ENCODE assay signal across 1 cellular context in the genomic region with DNA sequence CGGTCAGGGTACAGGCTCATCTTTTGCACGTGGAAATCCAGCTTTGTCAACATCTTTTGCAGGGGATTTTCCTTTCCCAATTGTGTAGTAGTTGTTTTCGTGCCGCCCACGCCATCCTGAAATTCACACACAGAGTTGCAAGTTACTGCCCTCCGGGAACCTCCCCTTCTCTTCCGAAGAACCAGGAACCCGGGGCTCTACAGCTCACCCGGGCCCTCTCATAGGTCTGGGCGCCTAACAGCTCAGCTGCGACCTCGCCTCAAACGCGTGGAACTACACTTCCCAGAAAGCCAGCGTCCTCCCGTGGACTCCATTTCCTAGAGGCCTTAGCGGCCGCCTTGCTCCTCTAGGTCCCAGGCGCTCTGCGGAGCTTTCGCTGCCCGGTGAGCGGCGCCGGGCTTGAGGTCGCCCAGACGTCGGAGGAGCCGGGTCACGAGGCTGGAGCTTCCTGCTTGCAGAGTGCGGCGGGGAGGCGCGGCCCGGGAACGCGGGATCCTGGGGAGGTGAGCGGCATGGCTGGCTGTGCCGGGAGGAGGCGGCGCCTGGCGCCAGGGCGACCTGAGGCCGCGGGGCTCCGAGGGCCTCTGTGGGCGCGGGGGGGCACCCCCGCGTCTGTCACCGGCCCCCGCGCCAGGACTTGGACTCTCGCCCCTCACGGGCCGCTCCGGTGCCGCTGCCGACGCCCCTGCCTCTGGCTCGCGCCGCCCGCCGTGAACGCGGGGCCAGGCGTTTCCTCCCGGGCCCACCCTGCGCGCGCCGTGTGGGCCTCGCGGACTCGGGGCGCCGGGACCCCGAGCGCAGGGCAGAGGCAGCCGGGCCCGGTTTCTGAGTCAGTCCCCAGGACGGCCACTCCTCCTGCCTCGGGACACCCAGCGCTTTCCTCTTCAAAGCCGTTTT.
TF ChIP-seq lines count a peak whose summit lies in the region.

A gene (plus strand): TSS at position 329 of the 897 bp plus-strand sequence. CDS start 1,095 bp downstream, outside the sequence.

TF ChIP-seq in WTC11, 78 proteins besides CTCF, POLR2A, EP300 and RAD21 (continued from another document and continues in another):
- TF ChIP-seq TEAD1 (CRISPR knock-in tag; IDR thresholded peaks at IDR 0.05) (0 out of 2 replicates have a peak, but pooled peaks have one; percentile 29), ZNF121 (CRISPR knock-in tag; IDR thresholded peaks at IDR 0.05) (no peak), SMAD3 (CRISPR knock-in tag; IDR thresholded peaks at IDR 0.05; ENCODE audit: borderline replicate concordance) (0 out of 2 replicates have a peak, but pooled peaks have one; percentile 77), MXD4 (CRISPR knock-in tag; IDR thresholded peaks at IDR 0.05; ENCODE audit: borderline replicate concordance) (no peak), KAT7 (CRISPR knock-in tag; IDR thresholded peaks at IDR 0.05; ENCODE audit: borderline replicate concordance) (0 out of 2 replicates have a peak, but pooled peaks have one; percentile 42), MYBL2 (CRISPR knock-in tag; IDR thresholded peaks at IDR 0.05) (peak; percentile 91), CREM (CRISPR knock-in tag; IDR thresholded peaks at IDR 0.05) (no peak), JUN (CRISPR knock-in tag; IDR thresholded peaks at IDR 0.05) (no peak), FOXK1 (CRISPR knock-in tag; IDR thresholded peaks at IDR 0.05) (peak; percentile 71; the same call in 1 of the 2 replicates), NFE2L1 (CRISPR knock-in tag; IDR thresholded peaks at IDR 0.05) (peak; percentile 35; the same call in 1 of the 2 replicates), ZNF138 (CRISPR knock-in tag; conservative IDR thresholded peaks at IDR 0.05) (no peak), GABPB1 (CRISPR knock-in tag; IDR thresholded peaks at IDR 0.05) (peak; percentile 69), NR2C2 (CRISPR knock-in tag; IDR thresholded peaks at IDR 0.05) (no peak), ETV6 (CRISPR knock-in tag; IDR thresholded peaks at IDR 0.05) (peak; percentile 72; the same call in 1 of the 2 replicates), CREB1 (CRISPR knock-in tag; IDR thresholded peaks at IDR 0.05) (peak; percentile 52; the same call in 1 of the 2 replicates), FOXP1 (CRISPR knock-in tag; IDR thresholded peaks at IDR 0.05; ENCODE audit: borderline replicate concordance) (peak; percentile 92; the same call in 1 of the 2 replicates), ATF1 (CRISPR knock-in tag; IDR thresholded peaks at IDR 0.05) (no peak), ESRRA (CRISPR knock-in tag; IDR thresholded peaks at IDR 0.05; ENCODE audit: borderline replicate concordance) (0 out of 2 replicates have a peak, but pooled peaks have one; percentile 23), ZNF423 (CRISPR knock-in tag; IDR thresholded peaks at IDR 0.05) (no peak; the same call in 1 of the 2 replicates), RORB (CRISPR knock-in tag; IDR thresholded peaks at IDR 0.05) (no peak), ZNF263 (CRISPR knock-in tag; IDR thresholded peaks at IDR 0.05; ENCODE audit: low read depth) (no peak), SP1 (CRISPR knock-in tag; conservative IDR thresholded peaks at IDR 0.05) (peak; percentile 82)
- TF ChIP-seq, protein P1, sequence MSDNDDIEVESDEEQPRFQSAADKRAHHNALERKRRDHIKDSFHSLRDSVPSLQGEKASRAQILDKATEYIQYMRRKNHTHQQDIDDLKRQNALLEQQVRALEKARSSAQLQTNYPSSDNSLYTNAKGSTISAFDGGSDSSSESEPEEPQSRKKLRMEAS (CRISPR knock-in tag; IDR thresholded peaks at IDR 0.05): peak; percentile 88
- TF ChIP-seq, protein P2, sequence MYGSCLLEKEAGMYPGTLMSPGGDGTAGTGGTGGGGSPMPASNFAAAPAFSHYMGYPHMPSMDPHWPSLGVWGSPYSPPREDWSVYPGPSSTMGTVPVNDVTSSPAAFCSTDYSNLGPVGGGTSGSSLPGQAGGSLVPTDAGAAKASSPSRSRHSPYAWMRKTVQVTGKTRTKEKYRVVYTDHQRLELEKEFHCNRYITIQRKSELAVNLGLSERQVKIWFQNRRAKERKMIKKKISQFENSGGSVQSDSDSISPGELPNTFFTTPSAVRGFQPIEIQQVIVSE (CRISPR knock-in tag; IDR thresholded peaks at IDR 0.05; ENCODE audit: borderline replicate concordance): no peak
- TF ChIP-seq, protein P3, sequence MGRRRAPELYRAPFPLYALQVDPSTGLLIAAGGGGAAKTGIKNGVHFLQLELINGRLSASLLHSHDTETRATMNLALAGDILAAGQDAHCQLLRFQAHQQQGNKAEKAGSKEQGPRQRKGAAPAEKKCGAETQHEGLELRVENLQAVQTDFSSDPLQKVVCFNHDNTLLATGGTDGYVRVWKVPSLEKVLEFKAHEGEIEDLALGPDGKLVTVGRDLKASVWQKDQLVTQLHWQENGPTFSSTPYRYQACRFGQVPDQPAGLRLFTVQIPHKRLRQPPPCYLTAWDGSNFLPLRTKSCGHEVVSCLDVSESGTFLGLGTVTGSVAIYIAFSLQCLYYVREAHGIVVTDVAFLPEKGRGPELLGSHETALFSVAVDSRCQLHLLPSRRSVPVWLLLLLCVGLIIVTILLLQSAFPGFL (CRISPR knock-in tag; IDR thresholded peaks at IDR 0.05; ENCODE audit: borderline replicate concordance): no peak
- TF ChIP-seq, protein P4, sequence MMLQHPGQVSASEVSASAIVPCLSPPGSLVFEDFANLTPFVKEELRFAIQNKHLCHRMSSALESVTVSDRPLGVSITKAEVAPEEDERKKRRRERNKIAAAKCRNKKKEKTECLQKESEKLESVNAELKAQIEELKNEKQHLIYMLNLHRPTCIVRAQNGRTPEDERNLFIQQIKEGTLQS (CRISPR knock-in tag; conservative IDR thresholded peaks at IDR 0.05): no peak
- TF ChIP-seq, protein P5, sequence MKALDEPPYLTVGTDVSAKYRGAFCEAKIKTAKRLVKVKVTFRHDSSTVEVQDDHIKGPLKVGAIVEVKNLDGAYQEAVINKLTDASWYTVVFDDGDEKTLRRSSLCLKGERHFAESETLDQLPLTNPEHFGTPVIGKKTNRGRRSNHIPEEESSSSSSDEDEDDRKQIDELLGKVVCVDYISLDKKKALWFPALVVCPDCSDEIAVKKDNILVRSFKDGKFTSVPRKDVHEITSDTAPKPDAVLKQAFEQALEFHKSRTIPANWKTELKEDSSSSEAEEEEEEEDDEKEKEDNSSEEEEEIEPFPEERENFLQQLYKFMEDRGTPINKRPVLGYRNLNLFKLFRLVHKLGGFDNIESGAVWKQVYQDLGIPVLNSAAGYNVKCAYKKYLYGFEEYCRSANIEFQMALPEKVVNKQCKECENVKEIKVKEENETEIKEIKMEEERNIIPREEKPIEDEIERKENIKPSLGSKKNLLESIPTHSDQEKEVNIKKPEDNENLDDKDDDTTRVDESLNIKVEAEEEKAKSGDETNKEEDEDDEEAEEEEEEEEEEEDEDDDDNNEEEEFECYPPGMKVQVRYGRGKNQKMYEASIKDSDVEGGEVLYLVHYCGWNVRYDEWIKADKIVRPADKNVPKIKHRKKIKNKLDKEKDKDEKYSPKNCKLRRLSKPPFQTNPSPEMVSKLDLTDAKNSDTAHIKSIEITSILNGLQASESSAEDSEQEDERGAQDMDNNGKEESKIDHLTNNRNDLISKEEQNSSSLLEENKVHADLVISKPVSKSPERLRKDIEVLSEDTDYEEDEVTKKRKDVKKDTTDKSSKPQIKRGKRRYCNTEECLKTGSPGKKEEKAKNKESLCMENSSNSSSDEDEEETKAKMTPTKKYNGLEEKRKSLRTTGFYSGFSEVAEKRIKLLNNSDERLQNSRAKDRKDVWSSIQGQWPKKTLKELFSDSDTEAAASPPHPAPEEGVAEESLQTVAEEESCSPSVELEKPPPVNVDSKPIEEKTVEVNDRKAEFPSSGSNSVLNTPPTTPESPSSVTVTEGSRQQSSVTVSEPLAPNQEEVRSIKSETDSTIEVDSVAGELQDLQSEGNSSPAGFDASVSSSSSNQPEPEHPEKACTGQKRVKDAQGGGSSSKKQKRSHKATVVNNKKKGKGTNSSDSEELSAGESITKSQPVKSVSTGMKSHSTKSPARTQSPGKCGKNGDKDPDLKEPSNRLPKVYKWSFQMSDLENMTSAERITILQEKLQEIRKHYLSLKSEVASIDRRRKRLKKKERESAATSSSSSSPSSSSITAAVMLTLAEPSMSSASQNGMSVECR (CRISPR knock-in tag; IDR thresholded peaks at IDR 0.05; ENCODE audit: borderline replicate concordance): 0 out of 2 replicates have a peak, but pooled peaks have one; percentile 36
- TF ChIP-seq, protein P6, sequence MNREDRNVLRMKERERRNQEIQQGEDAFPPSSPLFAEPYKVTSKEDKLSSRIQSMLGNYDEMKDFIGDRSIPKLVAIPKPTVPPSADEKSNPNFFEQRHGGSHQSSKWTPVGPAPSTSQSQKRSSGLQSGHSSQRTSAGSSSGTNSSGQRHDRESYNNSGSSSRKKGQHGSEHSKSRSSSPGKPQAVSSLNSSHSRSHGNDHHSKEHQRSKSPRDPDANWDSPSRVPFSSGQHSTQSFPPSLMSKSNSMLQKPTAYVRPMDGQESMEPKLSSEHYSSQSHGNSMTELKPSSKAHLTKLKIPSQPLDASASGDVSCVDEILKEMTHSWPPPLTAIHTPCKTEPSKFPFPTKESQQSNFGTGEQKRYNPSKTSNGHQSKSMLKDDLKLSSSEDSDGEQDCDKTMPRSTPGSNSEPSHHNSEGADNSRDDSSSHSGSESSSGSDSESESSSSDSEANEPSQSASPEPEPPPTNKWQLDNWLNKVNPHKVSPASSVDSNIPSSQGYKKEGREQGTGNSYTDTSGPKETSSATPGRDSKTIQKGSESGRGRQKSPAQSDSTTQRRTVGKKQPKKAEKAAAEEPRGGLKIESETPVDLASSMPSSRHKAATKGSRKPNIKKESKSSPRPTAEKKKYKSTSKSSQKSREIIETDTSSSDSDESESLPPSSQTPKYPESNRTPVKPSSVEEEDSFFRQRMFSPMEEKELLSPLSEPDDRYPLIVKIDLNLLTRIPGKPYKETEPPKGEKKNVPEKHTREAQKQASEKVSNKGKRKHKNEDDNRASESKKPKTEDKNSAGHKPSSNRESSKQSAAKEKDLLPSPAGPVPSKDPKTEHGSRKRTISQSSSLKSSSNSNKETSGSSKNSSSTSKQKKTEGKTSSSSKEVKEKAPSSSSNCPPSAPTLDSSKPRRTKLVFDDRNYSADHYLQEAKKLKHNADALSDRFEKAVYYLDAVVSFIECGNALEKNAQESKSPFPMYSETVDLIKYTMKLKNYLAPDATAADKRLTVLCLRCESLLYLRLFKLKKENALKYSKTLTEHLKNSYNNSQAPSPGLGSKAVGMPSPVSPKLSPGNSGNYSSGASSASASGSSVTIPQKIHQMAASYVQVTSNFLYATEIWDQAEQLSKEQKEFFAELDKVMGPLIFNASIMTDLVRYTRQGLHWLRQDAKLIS (CRISPR knock-in tag; IDR thresholded peaks at IDR 0.05; ENCODE audit: borderline replicate concordance): peak; percentile 52; the same call in 1 of the 2 replicates
- TF ChIP-seq, protein P7, sequence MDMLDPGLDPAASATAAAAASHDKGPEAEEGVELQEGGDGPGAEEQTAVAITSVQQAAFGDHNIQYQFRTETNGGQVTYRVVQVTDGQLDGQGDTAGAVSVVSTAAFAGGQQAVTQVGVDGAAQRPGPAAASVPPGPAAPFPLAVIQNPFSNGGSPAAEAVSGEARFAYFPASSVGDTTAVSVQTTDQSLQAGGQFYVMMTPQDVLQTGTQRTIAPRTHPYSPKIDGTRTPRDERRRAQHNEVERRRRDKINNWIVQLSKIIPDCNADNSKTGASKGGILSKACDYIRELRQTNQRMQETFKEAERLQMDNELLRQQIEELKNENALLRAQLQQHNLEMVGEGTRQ (CRISPR knock-in tag; IDR thresholded peaks at IDR 0.05): peak; percentile 83
- TF ChIP-seq, protein P8, sequence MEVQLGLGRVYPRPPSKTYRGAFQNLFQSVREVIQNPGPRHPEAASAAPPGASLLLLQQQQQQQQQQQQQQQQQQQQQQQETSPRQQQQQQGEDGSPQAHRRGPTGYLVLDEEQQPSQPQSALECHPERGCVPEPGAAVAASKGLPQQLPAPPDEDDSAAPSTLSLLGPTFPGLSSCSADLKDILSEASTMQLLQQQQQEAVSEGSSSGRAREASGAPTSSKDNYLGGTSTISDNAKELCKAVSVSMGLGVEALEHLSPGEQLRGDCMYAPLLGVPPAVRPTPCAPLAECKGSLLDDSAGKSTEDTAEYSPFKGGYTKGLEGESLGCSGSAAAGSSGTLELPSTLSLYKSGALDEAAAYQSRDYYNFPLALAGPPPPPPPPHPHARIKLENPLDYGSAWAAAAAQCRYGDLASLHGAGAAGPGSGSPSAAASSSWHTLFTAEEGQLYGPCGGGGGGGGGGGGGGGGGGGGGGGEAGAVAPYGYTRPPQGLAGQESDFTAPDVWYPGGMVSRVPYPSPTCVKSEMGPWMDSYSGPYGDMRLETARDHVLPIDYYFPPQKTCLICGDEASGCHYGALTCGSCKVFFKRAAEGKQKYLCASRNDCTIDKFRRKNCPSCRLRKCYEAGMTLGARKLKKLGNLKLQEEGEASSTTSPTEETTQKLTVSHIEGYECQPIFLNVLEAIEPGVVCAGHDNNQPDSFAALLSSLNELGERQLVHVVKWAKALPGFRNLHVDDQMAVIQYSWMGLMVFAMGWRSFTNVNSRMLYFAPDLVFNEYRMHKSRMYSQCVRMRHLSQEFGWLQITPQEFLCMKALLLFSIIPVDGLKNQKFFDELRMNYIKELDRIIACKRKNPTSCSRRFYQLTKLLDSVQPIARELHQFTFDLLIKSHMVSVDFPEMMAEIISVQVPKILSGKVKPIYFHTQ (CRISPR knock-in tag; IDR thresholded peaks at IDR 0.05): no peak
- TF ChIP-seq, protein P9, sequence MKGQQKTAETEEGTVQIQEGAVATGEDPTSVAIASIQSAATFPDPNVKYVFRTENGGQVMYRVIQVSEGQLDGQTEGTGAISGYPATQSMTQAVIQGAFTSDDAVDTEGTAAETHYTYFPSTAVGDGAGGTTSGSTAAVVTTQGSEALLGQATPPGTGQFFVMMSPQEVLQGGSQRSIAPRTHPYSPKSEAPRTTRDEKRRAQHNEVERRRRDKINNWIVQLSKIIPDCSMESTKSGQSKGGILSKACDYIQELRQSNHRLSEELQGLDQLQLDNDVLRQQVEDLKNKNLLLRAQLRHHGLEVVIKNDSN (CRISPR knock-in tag; IDR thresholded peaks at IDR 0.05): peak; percentile 82; the same call in 1 of the 2 replicates
- TF ChIP-seq, protein P10, sequence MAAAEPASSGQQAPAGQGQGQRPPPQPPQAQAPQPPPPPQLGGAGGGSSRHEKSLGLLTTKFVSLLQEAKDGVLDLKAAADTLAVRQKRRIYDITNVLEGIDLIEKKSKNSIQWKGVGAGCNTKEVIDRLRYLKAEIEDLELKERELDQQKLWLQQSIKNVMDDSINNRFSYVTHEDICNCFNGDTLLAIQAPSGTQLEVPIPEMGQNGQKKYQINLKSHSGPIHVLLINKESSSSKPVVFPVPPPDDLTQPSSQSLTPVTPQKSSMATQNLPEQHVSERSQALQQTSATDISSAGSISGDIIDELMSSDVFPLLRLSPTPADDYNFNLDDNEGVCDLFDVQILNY (CRISPR knock-in tag; IDR thresholded peaks at IDR 0.05): peak; percentile 42; the same call in 1 of the 2 replicates
- TF ChIP-seq, protein P11, sequence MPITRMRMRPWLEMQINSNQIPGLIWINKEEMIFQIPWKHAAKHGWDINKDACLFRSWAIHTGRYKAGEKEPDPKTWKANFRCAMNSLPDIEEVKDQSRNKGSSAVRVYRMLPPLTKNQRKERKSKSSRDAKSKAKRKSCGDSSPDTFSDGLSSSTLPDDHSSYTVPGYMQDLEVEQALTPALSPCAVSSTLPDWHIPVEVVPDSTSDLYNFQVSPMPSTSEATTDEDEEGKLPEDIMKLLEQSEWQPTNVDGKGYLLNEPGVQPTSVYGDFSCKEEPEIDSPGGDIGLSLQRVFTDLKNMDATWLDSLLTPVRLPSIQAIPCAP (CRISPR knock-in tag; IDR thresholded peaks at IDR 0.05): no peak
